Comparison of ENCODE assay signal across 2 cellular contexts in the genomic region with DNA sequence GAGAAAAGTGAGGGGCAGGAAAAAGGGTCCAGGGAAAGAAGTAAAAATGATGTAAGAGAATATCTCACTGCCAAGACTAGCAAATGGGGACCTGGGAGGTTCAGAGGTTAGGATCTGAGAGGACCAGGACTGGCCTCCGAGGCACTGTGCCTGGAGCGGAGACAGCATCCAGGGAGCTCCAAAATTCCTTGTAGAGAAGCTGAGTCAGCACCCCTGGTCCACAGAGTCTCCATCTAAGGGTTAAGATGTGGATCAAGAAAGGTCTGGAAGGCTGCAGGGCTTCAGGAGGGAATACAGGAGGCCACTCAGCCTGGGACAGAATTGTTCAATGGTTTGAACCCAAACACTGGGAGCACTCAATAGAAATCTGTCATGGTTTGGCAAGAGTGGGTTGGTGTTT.
TF ChIP-seq lines count a peak whose summit lies in the region.

No MANE protein-coding gene starts in this region.

TF ChIP-seq in HepG2, 621 proteins besides CTCF, POLR2A, EP300 and RAD21:
- TF ChIP-seq MAFK (conservative IDR thresholded peaks at IDR 0.05 in 1 of 2, IDR thresholded peaks at IDR 0.05 in 1 of 2; ENCODE audit: low read length in 2 of 2) (peak; percentile 71 to 83; a peak in 3 of 4 replicates), MAFF (IDR thresholded peaks at IDR 0.05; ENCODE audit: low read depth, low read length) (peak; percentile 57; the same call in 1 of the 2 replicates), CBX5 (CRISPR knock-in tag; IDR thresholded peaks at IDR 0.05; ENCODE audit: borderline replicate concordance) (no peak), RFXANK (CRISPR knock-in tag; IDR thresholded peaks at IDR 0.05) (no peak), NFIC (IDR thresholded peaks at IDR 0.05; ENCODE audit: low read length) (no peak)
- TF ChIP-seq, protein P1, sequence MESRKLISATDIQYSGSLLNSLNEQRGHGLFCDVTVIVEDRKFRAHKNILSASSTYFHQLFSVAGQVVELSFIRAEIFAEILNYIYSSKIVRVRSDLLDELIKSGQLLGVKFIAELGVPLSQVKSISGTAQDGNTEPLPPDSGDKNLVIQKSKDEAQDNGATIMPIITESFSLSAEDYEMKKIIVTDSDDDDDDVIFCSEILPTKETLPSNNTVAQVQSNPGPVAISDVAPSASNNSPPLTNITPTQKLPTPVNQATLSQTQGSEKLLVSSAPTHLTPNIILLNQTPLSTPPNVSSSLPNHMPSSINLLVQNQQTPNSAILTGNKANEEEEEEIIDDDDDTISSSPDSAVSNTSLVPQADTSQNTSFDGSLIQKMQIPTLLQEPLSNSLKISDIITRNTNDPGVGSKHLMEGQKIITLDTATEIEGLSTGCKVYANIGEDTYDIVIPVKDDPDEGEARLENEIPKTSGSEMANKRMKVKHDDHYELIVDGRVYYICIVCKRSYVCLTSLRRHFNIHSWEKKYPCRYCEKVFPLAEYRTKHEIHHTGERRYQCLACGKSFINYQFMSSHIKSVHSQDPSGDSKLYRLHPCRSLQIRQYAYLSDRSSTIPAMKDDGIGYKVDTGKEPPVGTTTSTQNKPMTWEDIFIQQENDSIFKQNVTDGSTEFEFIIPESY (CRISPR knock-in tag; IDR thresholded peaks at IDR 0.05): no peak
- TF ChIP-seq, protein P2, sequence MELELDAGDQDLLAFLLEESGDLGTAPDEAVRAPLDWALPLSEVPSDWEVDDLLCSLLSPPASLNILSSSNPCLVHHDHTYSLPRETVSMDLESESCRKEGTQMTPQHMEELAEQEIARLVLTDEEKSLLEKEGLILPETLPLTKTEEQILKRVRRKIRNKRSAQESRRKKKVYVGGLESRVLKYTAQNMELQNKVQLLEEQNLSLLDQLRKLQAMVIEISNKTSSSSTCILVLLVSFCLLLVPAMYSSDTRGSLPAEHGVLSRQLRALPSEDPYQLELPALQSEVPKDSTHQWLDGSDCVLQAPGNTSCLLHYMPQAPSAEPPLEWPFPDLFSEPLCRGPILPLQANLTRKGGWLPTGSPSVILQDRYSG (CRISPR knock-in tag; IDR thresholded peaks at IDR 0.05): no peak

TF ChIP-seq in IMR-90, 13 proteins besides CTCF, POLR2A, EP300 and RAD21:
- TF ChIP-seq MAFK (IDR thresholded peaks at IDR 0.05; ENCODE audit: low read depth, low read length) (peak; percentile 62), RCOR1 (IDR thresholded peaks at IDR 0.05; ENCODE audit: insufficient replicate concordance, low read length) (no peak), CEBPB (IDR thresholded peaks at IDR 0.05; ENCODE audit: low read depth, low read length) (no peak)
